Comparison of ENCODE assay signal across 7 cellular contexts in the genomic region with DNA sequence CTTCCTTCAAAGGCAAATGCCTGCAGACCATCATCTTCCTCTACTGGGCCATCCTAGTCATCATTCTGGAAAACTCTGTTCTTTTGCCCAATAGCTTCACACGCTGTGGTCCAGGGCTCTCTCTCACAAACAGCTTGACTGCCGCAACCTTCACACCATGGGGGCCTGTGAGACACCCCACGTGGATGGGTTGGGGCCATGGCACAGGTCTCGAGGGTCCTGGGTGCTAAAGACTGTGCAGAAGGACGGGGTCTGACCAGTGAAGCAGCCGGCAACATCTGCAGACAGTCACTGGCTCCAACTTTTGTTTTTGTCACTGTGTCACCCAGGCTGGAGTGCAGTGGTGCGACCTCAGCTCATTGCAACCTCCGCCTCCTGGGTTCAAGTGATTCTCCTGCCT.
"Had no signal": no experiment of that assay in that cellular context is flagged by ENCODE, and none has a peak within 500 bp of the region (broad histone marks: within the 10 kb centered on the region; RNA-seq: fewer than 3 reads in every experiment).

No MANE protein-coding gene starts in this region.

- ATAC-seq: GM23338, HepG2, K562 had no signal

- H3K4me3 ChIP-seq: GM23338, K562 had no signal

- H2AFZ ChIP-seq: GM23338 had no signal

- DNase-seq: H9, HCEC 1CT, KG1 had no signal

- H3K27ac ChIP-seq: HL-60 had no signal

- H3K4me2 ChIP-seq: GM23338 had no signal
